ENCODE assay signal across 10 cellular contexts in the genomic region with DNA sequence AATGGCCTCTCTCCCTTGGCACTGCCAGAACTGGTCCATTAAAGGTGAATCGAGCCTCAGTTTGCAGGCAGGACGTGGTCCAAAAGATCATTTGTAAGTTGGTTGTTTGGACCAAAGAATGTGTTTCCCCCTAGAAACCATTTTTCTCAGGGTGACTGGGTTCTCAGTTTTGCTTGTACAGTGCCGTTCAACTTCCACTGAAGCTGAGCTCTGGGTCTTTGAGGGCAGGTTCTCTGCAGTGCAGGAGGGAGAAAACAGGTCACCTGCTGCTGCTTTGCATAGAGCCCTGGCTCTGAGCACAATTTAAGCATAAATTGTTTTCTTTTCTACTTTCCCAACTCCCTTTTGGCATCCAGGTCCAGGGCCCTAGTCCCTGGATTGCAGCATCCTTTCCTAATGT. TPM values are rescaled to one million over a fixed set of nuclear protein-coding genes. Genes with fewer than 3 reads are reported as not detected.
DNase-seq lines count a peak whose midpoint lies in the region; ATAC-seq and TF ChIP-seq lines count a peak whose summit lies in the region.
"Had no signal": no experiment of that assay in that cellular context is flagged by ENCODE, and none has a peak within 500 bp of the region (broad histone marks: within the 10 kb centered on the region; RNA-seq: fewer than 3 reads in every experiment).

No MANE protein-coding gene starts in this region.

- no peak for TF ChIP-seq CTCF in CD4-positive, alpha-beta T cell (IDR thresholded peaks at IDR 0.05)
- TF ChIP-seq CTCF in mucosa of descending colon (IDR thresholded peaks at IDR 0.05) (no peak), vagina (IDR thresholded peaks at IDR 0.05) (no peak)

- no peaks in the 10 kb centered on the region for H3K27me3 ChIP-seq in CD4-positive, alpha-beta T cell (ENCODE audit: control insufficient read depth, insufficient read depth, low read length)
- no peaks in the 10 kb centered on the region for H3K27me3 ChIP-seq in vagina
- H3K27me3 ChIP-seq: SJSA1 had no signal

- POLR2A ChIA-PET in CD4-positive, alpha-beta T cell (lab: Charles Lee): interaction anchor here (1.2 to 3.9 kb wide), 3 partner anchors 9 to 221 kb away, joined by 4 to 77 read pairs (median 6); a partner anchor contains a TSS
- POLR2A ChIA-PET in activated CD4-positive, alpha-beta memory T cell treated with anti-CD3 and anti-CD28 coated beads for 36 hours (lab: Charles Lee): interaction anchor here (3.8 kb wide), 1 partner anchor 9 kb away, joined by 59 read pairs; a partner anchor contains a TSS

- H3K4me3 ChIP-seq in mucosa of descending colon (no peak overlapping the region), vagina (no peak overlapping the region)
- H3K4me3 ChIP-seq: SJSA1 had no signal

- H3K4me1 Mint-ChIP-seq in CD4-positive, alpha-beta T cell (ENCODE audit: low read depth): peaks cover 48% of the 10 kb centered on the region
- H3K4me1 Mint-ChIP-seq in activated CD4-positive, alpha-beta memory T cell treated with anti-CD3 and anti-CD28 coated beads for 36 hours (ENCODE audit: low read depth): peaks cover 54% of the 10 kb centered on the region

- intact Hi-C loops in CD4-positive, alpha-beta T cell (cut with DNase I, micrococcal nuclease): no loop called here
- intact Hi-C loops in activated CD4-positive, alpha-beta memory T cell treated with anti-CD3 and anti-CD28 coated beads for 36 hours (cut with micrococcal nuclease): loop anchor here (1.0 to 5.0 kb wide), 7 partner anchors 8 to 242 kb away; a partner anchor contains a TSS
- intact Hi-C loops in mucosa of descending colon (cut with DNase I, micrococcal nuclease) (no loop called here), vagina (cut with DNase I) (no loop called here)

- no peaks in the 10 kb centered on the region for H3K9me3 ChIP-seq in CD4-positive, alpha-beta T cell (ENCODE audit: control insufficient read depth, low read length)
- H3K9me3 ChIP-seq in mucosa of descending colon (no peaks in the 10 kb centered on the region), vagina (no peaks in the 10 kb centered on the region)
- H3K9me3 ChIP-seq: SJSA1 had no signal

- peak overlapping the region; percentile 95 for H3K27ac Mint-ChIP-seq in CD4-positive, alpha-beta T cell
- H3K27ac Mint-ChIP-seq in activated CD4-positive, alpha-beta memory T cell treated with anti-CD3 and anti-CD28 coated beads for 36 hours: peak overlapping the region; percentile 96

- H3K9me3 Mint-ChIP-seq in CD4-positive, alpha-beta T cell: no peaks in the 10 kb centered on the region
- H3K9me3 Mint-ChIP-seq in activated CD4-positive, alpha-beta memory T cell treated with anti-CD3 and anti-CD28 coated beads for 36 hours: no peaks in the 10 kb centered on the region

- CTCF ChIA-PET in CD4-positive, alpha-beta T cell (lab: Charles Lee): interaction anchor here (1.0 kb wide), 1 partner anchor 34 kb away, joined by 3 read pairs; no protein-coding TSS in a partner anchor
- CTCF ChIA-PET in activated CD4-positive, alpha-beta memory T cell treated with anti-CD3 and anti-CD28 coated beads for 36 hours (lab: Charles Lee): interaction anchor here (0.8 kb wide), 1 partner anchor 53 kb away, joined by 3 read pairs; no protein-coding TSS in a partner anchor

- ATAC-seq in CD4-positive, alpha-beta T cell (ENCODE audit: poor library complexity): no peak
- peak; percentile 17 for ATAC-seq in GM19351 (IDR thresholded peaks at IDR 0.05; ENCODE audit: unreplicated experiment)
- ATAC-seq in mucosa of descending colon: peak; percentile 49
- ATAC-seq in GM18519 (IDR thresholded peaks at IDR 0.05; ENCODE audit: low FRiP score, unreplicated experiment): no peak

- H3K36me3 Mint-ChIP-seq in CD4-positive, alpha-beta T cell (ENCODE audit: low read depth): no peaks in the 10 kb centered on the region
- H3K36me3 Mint-ChIP-seq in activated CD4-positive, alpha-beta memory T cell treated with anti-CD3 and anti-CD28 coated beads for 36 hours: no peaks in the 10 kb centered on the region

- peak overlapping the region; percentile 74 for H3K27ac ChIP-seq in CD4-positive, alpha-beta T cell (ENCODE audit: low read depth, low read length)
- H3K27ac ChIP-seq in vagina: no peak overlapping the region
- H3K27ac ChIP-seq: SJSA1 had no signal

- H3K36me3 ChIP-seq in mucosa of descending colon (ENCODE audit: low read depth) (no peaks in the 10 kb centered on the region), vagina (no peaks in the 10 kb centered on the region)
- H3K36me3 ChIP-seq: SJSA1 had no signal

- no peak for DNase-seq in CD4-positive, alpha-beta T cell
- peak; percentile 71 for DNase-seq in activated CD4-positive, alpha-beta memory T cell treated with anti-CD3 and anti-CD28 coated beads for 36 hours
- DNase-seq in mucosa of descending colon: no peak
- DNase-seq in hippocampal formation (lab: John Stamatoyannopoulos, UW): no peak
- no peak for DNase-seq in SHP77 (lab: John Stamatoyannopoulos, UW)
- DNase-seq in vagina (ENCODE audit: extremely low spot score in 2 of 2): no peak
- DNase-seq: NCI-H2171 treated with DMSO at 0.1 percent for 48 hours had no signal

- no peaks in the 10 kb centered on the region for H3K27me3 Mint-ChIP-seq in CD4-positive, alpha-beta T cell
- H3K27me3 Mint-ChIP-seq in activated CD4-positive, alpha-beta memory T cell treated with anti-CD3 and anti-CD28 coated beads for 36 hours: no peaks in the 10 kb centered on the region

- H3K4me3 Mint-ChIP-seq in CD4-positive, alpha-beta T cell: peak overlapping the region; percentile 83
- peak overlapping the region; percentile 73 for H3K4me3 Mint-ChIP-seq in activated CD4-positive, alpha-beta memory T cell treated with anti-CD3 and anti-CD28 coated beads for 36 hours

- H3K4me1 ChIP-seq in mucosa of descending colon (ENCODE audit: low read depth) (no peaks in the 10 kb centered on the region), vagina (peaks cover 7% of the 10 kb centered on the region)

- TF ChIP-seq POLR2A in vagina (IDR thresholded peaks at IDR 0.05): no peak

RNA-seq across cellular contexts. Expression of a gene that starts 8.9 kb away (rescaled TPM):
- 10 to 100 TPM; 63.0 to 64.9 TPM for total RNA-seq in CD4-positive, alpha-beta T cell
- 100 to 1,000 TPM; 134 to 146 TPM for total RNA-seq in activated CD4-positive, alpha-beta memory T cell treated with anti-CD3 and anti-CD28 coated beads for 36 hours
- total RNA-seq in mucosa of descending colon: 10 to 100 TPM; 38.0 to 72.0 (median 44.6) TPM
- 39.8 TPM for total RNA-seq in vagina

RNA-seq across cellular contexts. Expression of a gene that starts 52.0 kb away (rescaled TPM):
- total RNA-seq in CD4-positive, alpha-beta T cell: 1 to 10 TPM; 7.7 to 9.5 TPM
- 1 to 10 TPM; 3.5 to 3.6 TPM for total RNA-seq in activated CD4-positive, alpha-beta memory T cell treated with anti-CD3 and anti-CD28 coated beads for 36 hours
- under 1 TPM; 0.14 to 0.47 (median 0.34) TPM for total RNA-seq in mucosa of descending colon
- total RNA-seq in vagina: 2.7 TPM
- total RNA-seq: SJSA1 had no signal

RNA-seq across cellular contexts. Expression of a gene that starts 52.4 kb away (rescaled TPM):
- total RNA-seq in CD4-positive, alpha-beta T cell: 10 to 100 TPM; 13.8 to 16.0 TPM
- total RNA-seq in activated CD4-positive, alpha-beta memory T cell treated with anti-CD3 and anti-CD28 coated beads for 36 hours: 10 to 100 TPM in 1 of 2 experiments, 1 to 10 TPM in 1; 9.8 to 10.8 TPM
- 1 to 10 TPM; 1.7 to 3.1 (median 2.1) TPM for total RNA-seq in mucosa of descending colon
- 8.1 TPM for total RNA-seq in vagina
- total RNA-seq: SJSA1 had no signal

Comparison
In these comparisons a context has a peak if more than half of its experiments do, and no peak if none do; other contexts are left out.
1. ATAC-seq: peak in GM19351 (single experiment) and mucosa of descending colon (single experiment); none in CD4-positive, alpha-beta T cell (single experiment) and GM18519 (single experiment).